1 cellular context compared by ENCODE assay signal in the genomic region with DNA sequence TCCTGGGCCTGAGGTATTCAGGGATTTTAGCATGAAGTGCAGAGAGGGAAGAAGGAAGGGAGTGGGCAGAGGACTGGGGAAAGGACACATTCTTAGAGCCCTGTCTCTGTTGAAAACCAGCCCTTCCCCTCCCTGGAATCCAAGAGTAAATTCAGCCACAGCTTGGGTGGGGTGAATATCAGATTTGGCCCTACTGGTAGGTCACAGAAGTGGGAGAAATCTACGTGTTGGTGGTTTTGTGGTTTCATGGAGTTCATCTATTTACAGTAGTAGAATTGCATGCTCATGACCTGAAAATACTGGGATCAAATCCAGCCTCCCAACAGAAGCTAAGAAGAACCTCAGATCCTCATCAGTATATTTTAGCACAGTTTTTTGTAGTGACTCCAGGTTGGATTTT.
TF ChIP-seq lines count a peak whose summit lies in the region.

No MANE protein-coding gene starts in this region.

TF ChIP-seq in GM23338, 12 proteins besides CTCF, POLR2A, EP300 and RAD21 (continued from another document):
- TF ChIP-seq, protein P1, sequence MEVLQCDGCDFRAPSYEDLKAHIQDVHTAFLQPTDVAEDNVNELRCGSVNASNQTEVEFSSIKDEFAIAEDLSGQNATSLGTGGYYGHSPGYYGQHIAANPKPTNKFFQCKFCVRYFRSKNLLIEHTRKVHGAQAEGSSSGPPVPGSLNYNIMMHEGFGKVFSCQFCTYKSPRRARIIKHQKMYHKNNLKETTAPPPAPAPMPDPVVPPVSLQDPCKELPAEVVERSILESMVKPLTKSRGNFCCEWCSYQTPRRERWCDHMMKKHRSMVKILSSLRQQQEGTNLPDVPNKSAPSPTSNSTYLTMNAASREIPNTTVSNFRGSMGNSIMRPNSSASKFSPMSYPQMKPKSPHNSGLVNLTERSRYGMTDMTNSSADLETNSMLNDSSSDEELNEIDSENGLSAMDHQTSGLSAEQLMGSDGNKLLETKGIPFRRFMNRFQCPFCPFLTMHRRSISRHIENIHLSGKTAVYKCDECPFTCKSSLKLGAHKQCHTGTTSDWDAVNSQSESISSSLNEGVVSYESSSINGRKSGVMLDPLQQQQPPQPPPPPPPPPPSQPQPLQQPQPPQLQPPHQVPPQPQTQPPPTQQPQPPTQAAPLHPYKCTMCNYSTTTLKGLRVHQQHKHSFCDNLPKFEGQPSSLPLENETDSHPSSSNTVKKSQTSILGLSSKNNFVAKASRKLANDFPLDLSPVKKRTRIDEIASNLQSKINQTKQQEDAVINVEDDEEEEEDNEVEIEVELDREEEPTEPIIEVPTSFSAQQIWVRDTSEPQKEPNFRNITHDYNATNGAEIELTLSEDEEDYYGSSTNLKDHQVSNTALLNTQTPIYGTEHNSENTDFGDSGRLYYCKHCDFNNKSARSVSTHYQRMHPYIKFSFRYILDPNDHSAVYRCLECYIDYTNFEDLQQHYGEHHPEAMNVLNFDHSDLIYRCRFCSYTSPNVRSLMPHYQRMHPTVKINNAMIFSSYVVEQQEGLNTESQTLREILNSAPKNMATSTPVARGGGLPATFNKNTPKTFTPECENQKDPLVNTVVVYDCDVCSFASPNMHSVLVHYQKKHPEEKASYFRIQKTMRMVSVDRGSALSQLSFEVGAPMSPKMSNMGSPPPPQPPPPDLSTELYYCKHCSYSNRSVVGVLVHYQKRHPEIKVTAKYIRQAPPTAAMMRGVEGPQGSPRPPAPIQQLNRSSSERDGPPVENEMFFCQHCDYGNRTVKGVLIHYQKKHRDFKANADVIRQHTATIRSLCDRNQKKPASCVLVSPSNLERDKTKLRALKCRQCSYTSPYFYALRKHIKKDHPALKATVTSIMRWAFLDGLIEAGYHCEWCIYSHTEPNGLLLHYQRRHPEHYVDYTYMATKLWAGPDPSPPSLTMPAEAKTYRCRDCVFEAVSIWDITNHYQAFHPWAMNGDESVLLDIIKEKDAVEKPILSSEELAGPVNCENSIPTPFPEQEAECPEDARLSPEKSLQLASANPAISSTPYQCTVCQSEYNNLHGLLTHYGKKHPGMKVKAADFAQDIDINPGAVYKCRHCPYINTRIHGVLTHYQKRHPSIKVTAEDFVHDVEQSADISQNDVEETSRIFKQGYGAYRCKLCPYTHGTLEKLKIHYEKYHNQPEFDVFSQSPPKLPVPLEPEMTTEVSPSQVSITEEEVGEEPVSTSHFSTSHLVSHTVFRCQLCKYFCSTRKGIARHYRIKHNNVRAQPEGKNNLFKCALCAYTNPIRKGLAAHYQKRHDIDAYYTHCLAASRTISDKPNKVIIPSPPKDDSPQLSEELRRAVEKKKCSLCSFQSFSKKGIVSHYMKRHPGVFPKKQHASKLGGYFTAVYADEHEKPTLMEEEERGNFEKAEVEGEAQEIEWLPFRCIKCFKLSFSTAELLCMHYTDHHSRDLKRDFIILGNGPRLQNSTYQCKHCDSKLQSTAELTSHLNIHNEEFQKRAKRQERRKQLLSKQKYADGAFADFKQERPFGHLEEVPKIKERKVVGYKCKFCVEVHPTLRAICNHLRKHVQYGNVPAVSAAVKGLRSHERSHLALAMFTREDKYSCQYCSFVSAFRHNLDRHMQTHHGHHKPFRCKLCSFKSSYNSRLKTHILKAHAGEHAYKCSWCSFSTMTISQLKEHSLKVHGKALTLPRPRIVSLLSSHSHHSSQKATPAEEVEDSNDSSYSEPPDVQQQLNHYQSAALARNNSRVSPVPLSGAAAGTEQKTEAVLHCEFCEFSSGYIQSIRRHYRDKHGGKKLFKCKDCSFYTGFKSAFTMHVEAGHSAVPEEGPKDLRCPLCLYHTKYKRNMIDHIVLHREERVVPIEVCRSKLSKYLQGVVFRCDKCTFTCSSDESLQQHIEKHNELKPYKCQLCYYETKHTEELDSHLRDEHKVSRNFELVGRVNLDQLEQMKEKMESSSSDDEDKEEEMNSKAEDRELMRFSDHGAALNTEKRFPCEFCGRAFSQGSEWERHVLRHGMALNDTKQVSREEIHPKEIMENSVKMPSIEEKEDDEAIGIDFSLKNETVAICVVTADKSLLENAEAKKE (CRISPR knock-in tag; IDR thresholded peaks at IDR 0.05), result no peak
- TF ChIP-seq ZNF331 (CRISPR knock-in tag; IDR thresholded peaks at IDR 0.05; ENCODE audit: low read depth), result no peak
- TF ChIP-seq, protein P2, sequence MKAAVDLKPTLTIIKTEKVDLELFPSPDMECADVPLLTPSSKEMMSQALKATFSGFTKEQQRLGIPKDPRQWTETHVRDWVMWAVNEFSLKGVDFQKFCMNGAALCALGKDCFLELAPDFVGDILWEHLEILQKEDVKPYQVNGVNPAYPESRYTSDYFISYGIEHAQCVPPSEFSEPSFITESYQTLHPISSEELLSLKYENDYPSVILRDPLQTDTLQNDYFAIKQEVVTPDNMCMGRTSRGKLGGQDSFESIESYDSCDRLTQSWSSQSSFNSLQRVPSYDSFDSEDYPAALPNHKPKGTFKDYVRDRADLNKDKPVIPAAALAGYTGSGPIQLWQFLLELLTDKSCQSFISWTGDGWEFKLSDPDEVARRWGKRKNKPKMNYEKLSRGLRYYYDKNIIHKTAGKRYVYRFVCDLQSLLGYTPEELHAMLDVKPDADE (IDR thresholded peaks at IDR 0.05), result no peak
- TF ChIP-seq NANOG (IDR thresholded peaks at IDR 0.05; ENCODE audit: borderline replicate concordance), result no peak
- TF ChIP-seq ZNF114 (CRISPR knock-in tag; IDR thresholded peaks at IDR 0.05), result no peak
- no peak for TF ChIP-seq STAT1 (IDR thresholded peaks at IDR 0.05; ENCODE audit: unreplicated experiment)
- no peak for TF ChIP-seq EZH2phosphoT487 (IDR thresholded peaks at IDR 0.05; ENCODE audit: unreplicated experiment)
- TF ChIP-seq EZH2 (IDR thresholded peaks at IDR 0.05; ENCODE audit: low read depth, unreplicated experiment), result no peak
- no peak for TF ChIP-seq CREB1 (CRISPR knock-in tag; IDR thresholded peaks at IDR 0.05; ENCODE audit: low read depth)
- no peak for TF ChIP-seq POLR2AphosphoS5 (IDR thresholded peaks at IDR 0.05; ENCODE audit: low read depth)
- TF ChIP-seq REST (IDR thresholded peaks at IDR 0.05; ENCODE audit: unreplicated experiment), result no peak
